1 cellular context compared by ENCODE assay signal in the genomic region with DNA sequence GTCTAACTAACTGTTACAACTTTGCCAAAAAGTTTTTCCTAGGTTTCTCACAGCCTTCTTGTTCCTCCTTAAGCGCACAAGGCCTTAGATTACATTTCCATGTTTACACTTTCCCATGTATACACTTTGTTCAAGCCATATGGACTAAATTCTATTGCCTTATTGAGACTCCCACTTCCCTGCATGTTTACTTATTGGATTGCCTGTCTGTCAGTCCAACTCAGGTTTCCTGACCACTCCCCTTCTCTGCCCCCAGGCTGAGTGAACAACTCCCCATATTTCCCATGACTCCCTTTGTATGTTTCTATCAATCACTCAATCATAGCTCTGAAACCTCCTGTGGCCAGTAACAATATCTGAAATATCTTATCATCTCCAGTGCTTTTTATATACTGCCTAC.
TF ChIP-seq lines count a peak whose summit lies in the region.

No MANE protein-coding gene starts in this region.

TF ChIP-seq in SK-N-SH, 30 proteins besides CTCF, POLR2A, EP300 and RAD21 (continued from another document):
- TF ChIP-seq, protein P1, sequence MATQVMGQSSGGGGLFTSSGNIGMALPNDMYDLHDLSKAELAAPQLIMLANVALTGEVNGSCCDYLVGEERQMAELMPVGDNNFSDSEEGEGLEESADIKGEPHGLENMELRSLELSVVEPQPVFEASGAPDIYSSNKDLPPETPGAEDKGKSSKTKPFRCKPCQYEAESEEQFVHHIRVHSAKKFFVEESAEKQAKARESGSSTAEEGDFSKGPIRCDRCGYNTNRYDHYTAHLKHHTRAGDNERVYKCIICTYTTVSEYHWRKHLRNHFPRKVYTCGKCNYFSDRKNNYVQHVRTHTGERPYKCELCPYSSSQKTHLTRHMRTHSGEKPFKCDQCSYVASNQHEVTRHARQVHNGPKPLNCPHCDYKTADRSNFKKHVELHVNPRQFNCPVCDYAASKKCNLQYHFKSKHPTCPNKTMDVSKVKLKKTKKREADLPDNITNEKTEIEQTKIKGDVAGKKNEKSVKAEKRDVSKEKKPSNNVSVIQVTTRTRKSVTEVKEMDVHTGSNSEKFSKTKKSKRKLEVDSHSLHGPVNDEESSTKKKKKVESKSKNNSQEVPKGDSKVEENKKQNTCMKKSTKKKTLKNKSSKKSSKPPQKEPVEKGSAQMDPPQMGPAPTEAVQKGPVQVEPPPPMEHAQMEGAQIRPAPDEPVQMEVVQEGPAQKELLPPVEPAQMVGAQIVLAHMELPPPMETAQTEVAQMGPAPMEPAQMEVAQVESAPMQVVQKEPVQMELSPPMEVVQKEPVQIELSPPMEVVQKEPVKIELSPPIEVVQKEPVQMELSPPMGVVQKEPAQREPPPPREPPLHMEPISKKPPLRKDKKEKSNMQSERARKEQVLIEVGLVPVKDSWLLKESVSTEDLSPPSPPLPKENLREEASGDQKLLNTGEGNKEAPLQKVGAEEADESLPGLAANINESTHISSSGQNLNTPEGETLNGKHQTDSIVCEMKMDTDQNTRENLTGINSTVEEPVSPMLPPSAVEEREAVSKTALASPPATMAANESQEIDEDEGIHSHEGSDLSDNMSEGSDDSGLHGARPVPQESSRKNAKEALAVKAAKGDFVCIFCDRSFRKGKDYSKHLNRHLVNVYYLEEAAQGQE (IDR thresholded peaks at IDR 0.05; ENCODE audit: low read depth, low read length), result no peak
- TF ChIP-seq EZH2phosphoT487 (IDR thresholded peaks at IDR 0.05; ENCODE audit: borderline replicate concordance, low read depth) (no peak), RFX5 (IDR thresholded peaks at IDR 0.05; ENCODE audit: low read length) (no peak), NRF1 (IDR thresholded peaks at IDR 0.05; ENCODE audit: low read depth, low read length) (no peak)
